Comparison of ENCODE assay signal across 33 cellular contexts in genomic region chr12:90915353-90915752, GRCh38. TPM values are rescaled to one million over a fixed set of nuclear protein-coding genes. Genes with fewer than 3 reads are reported as not detected.
"Had no signal": no experiment of that assay in that cellular context is flagged by ENCODE, and none has a peak within 500 bp of the region (broad histone marks: within the 10 kb centered on the region; RNA-seq: fewer than 3 reads in every experiment).

No MANE protein-coding gene starts in this region.

- H3K4me1 ChIP-seq: parathyroid adenoma, prostate gland, right atrium auricular region, stomach, thyroid gland had no signal

- ATAC-seq: effector memory CD8-positive, alpha-beta T cell; left lobe of liver; natural killer cell treated with Interleukin-12 subunit alpha and Interleukin-12 subunit beta and Interleukin-15 and Interleukin-18, amount 100 ng/mL, for 72 hours; sciatic nerve; stimulated activated effector memory CD8-positive, alpha-beta T cell treated with anti-CD3 and anti-CD28 coated beads, Interleukin-12 subunit alpha, Interleukin-12 subunit beta, amount 100 ng/mL, for 72 hours had no signal

- H3K9ac ChIP-seq: parathyroid adenoma had no signal

- H2AFZ ChIP-seq: parathyroid adenoma had no signal

- DNase-seq: cortex of kidney; effector memory CD8-positive, alpha-beta T cell; erythroblast; esophagus squamous epithelium; head of caudate nucleus; kidney; stimulated activated CD4-positive, alpha-beta T cell treated with anti-CD3 and anti-CD28 coated beads, Interleukin-2, amount 100 ng/mL, for 24 hours; stimulated activated CD4-positive, alpha-beta T cell treated with anti-CD3 and anti-CD28 coated beads, Interleukin-4, amount 100 ng/mL, for 24 hours; stimulated activated naive CD4-positive, alpha-beta T cell treated with Interleukin-2 at 50 U/mL for 16 hours; stomach; thyroid gland; trophoblast cell had no signal

- H3K4me3 ChIP-seq: esophagus squamous epithelium, lung, prostate gland, right atrium auricular region, stomach, thyroid gland, vagina had no signal

- H3K36me3 ChIP-seq: esophagus squamous epithelium, neutrophil, prostate gland, right atrium auricular region, stomach, thyroid gland, vagina had no signal

- H3K9me3 ChIP-seq: esophagus squamous epithelium, neutrophil, prostate gland, right atrium auricular region, stomach, thyroid gland, vagina had no signal

- FAIRE-seq: endometrium, frontal cortex, kidney had no signal

- H3K27ac ChIP-seq: esophagus squamous epithelium, neutrophil, parathyroid adenoma, prostate gland, right atrium auricular region, stomach, thyroid gland, vagina had no signal

- H3K27me3 ChIP-seq: esophagus squamous epithelium, neutrophil, right atrium auricular region, stomach, thyroid gland, vagina had no signal

- H3K79me2 ChIP-seq: parathyroid adenoma had no signal

RNA-seq across cellular contexts. Expression of gene CCER1, which starts 39.6 kb away (rescaled TPM):
- total RNA-seq: dermis microvascular lymphatic vessel endothelial cell; esophagus squamous epithelium; fibroblast of villous mesenchyme; frontal cortex; kidney; left lobe of liver; liver; lung; mononuclear cell; natural killer cell treated with Interleukin-12 subunit alpha and Interleukin-12 subunit beta and Interleukin-15 and Interleukin-18, amount 100 ng/mL, for 72 hours; neural crest cell; omental fat pad; right atrium auricular region; sciatic nerve; stomach; subcutaneous adipose tissue; temporal lobe; ureter; vagina had no signal
- polyA plus RNA-seq: liver, lung, stomach had no signal
